Comparison of ENCODE assay signal across 1 cellular context in genomic region chr17:68733241-68734176, GRCh38.
TF ChIP-seq lines count a peak whose summit lies in the region.

No MANE protein-coding gene starts in this region.

TF ChIP-seq in HepG2, 621 proteins besides CTCF, POLR2A, EP300 and RAD21 (continued from another document and continues in another):
- TF ChIP-seq, protein P1, sequence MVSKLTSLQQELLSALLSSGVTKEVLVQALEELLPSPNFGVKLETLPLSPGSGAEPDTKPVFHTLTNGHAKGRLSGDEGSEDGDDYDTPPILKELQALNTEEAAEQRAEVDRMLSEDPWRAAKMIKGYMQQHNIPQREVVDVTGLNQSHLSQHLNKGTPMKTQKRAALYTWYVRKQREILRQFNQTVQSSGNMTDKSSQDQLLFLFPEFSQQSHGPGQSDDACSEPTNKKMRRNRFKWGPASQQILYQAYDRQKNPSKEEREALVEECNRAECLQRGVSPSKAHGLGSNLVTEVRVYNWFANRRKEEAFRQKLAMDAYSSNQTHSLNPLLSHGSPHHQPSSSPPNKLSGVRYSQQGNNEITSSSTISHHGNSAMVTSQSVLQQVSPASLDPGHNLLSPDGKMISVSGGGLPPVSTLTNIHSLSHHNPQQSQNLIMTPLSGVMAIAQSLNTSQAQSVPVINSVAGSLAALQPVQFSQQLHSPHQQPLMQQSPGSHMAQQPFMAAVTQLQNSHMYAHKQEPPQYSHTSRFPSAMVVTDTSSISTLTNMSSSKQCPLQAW (CRISPR knock-in tag; IDR thresholded peaks at IDR 0.05): 0 out of 2 replicates have a peak, but pooled peaks have one; percentile 46
- no peak for TF ChIP-seq NFYB (CRISPR knock-in tag; IDR thresholded peaks at IDR 0.05)
- TF ChIP-seq, protein P2, sequence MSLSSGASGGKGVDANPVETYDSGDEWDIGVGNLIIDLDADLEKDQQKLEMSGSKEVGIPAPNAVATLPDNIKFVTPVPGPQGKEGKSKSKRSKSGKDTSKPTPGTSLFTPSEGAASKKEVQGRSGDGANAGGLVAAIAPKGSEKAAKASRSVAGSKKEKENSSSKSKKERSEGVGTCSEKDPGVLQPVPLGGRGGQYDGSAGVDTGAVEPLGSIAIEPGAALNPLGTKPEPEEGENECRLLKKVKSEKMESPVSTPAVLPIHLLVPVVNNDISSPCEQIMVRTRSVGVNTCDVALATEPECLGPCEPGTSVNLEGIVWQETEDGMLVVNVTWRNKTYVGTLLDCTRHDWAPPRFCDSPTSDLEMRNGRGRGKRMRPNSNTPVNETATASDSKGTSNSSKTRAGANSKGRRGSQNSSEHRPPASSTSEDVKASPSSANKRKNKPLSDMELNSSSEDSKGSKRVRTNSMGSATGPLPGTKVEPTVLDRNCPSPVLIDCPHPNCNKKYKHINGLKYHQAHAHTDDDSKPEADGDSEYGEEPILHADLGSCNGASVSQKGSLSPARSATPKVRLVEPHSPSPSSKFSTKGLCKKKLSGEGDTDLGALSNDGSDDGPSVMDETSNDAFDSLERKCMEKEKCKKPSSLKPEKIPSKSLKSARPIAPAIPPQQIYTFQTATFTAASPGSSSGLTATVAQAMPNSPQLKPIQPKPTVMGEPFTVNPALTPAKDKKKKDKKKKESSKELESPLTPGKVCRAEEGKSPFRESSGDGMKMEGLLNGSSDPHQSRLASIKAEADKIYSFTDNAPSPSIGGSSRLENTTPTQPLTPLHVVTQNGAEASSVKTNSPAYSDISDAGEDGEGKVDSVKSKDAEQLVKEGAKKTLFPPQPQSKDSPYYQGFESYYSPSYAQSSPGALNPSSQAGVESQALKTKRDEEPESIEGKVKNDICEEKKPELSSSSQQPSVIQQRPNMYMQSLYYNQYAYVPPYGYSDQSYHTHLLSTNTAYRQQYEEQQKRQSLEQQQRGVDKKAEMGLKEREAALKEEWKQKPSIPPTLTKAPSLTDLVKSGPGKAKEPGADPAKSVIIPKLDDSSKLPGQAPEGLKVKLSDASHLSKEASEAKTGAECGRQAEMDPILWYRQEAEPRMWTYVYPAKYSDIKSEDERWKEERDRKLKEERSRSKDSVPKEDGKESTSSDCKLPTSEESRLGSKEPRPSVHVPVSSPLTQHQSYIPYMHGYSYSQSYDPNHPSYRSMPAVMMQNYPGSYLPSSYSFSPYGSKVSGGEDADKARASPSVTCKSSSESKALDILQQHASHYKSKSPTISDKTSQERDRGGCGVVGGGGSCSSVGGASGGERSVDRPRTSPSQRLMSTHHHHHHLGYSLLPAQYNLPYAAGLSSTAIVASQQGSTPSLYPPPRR (CRISPR knock-in tag; IDR thresholded peaks at IDR 0.05; ENCODE audit: borderline replicate concordance): 0 out of 2 replicates have a peak, but pooled peaks have one; percentile 63
- peak; percentile 22; the same call in 1 of the 2 replicates for TF ChIP-seq FOXO1 (CRISPR knock-in tag; IDR thresholded peaks at IDR 0.05)
- peak; percentile 50; the same call in 1 of the 2 replicates for TF ChIP-seq KAT8 (CRISPR knock-in tag; IDR thresholded peaks at IDR 0.05)
- peak; percentile 62; the same call in 1 of the 2 replicates for TF ChIP-seq ZNF878 (CRISPR knock-in tag; IDR thresholded peaks at IDR 0.05)
- TF ChIP-seq USF2 (IDR thresholded peaks at IDR 0.05; ENCODE audit: low read depth, low read length): no peak
- peak; percentile 83; the same call in 1 of the 2 replicates for TF ChIP-seq USF2 (CRISPR knock-in tag; IDR thresholded peaks at IDR 0.05; ENCODE audit: borderline replicate concordance)
- TF ChIP-seq RXRA (CRISPR knock-in tag; IDR thresholded peaks at IDR 0.05): peak; percentile 31; the same call in 1 of the 2 replicates
- TF ChIP-seq ZNF792 (CRISPR knock-in tag; IDR thresholded peaks at IDR 0.05): peak; percentile 66; the same call in 1 of the 2 replicates
- TF ChIP-seq ZNF430 (CRISPR knock-in tag; IDR thresholded peaks at IDR 0.05): peak; percentile 87; the same call in 1 of the 2 replicates
- peak; percentile 97 for TF ChIP-seq ZNF292 (CRISPR knock-in tag; IDR thresholded peaks at IDR 0.05; ENCODE audit: borderline replicate concordance, low read depth)
- TF ChIP-seq FOSL2 (CRISPR knock-in tag; IDR thresholded peaks at IDR 0.05): peak; percentile 24; the same call in 1 of the 2 replicates
- TF ChIP-seq ZNF614 (CRISPR knock-in tag; IDR thresholded peaks at IDR 0.05; ENCODE audit: borderline replicate concordance): 0 out of 2 replicates have a peak, but pooled peaks have one; percentile 20
- TF ChIP-seq ZMYM3 (CRISPR knock-in tag; IDR thresholded peaks at IDR 0.05): peak; percentile 28; the same call in 1 of the 2 replicates
- peak; percentile 77 for TF ChIP-seq SALL1 (CRISPR knock-in tag; IDR thresholded peaks at IDR 0.05)
- no peak for TF ChIP-seq RNF219 (CRISPR knock-in tag; IDR thresholded peaks at IDR 0.05)
- peak; percentile 20; the same call in 1 of the 2 replicates for TF ChIP-seq ZNF331 (CRISPR knock-in tag; IDR thresholded peaks at IDR 0.05)
- TF ChIP-seq ZNF337 (CRISPR knock-in tag; IDR thresholded peaks at IDR 0.05; ENCODE audit: borderline replicate concordance, low read depth): no peak
- no peak for TF ChIP-seq SOX13 (IDR thresholded peaks at IDR 0.05)
- TF ChIP-seq SOX13 (CRISPR knock-in tag; conservative IDR thresholded peaks at IDR 0.05 in 1 of 2, IDR thresholded peaks at IDR 0.05 in 1 of 2): peak in 1 of 2 experiments; percentile 53; a peak in 1 of 4 replicates
- no peak for TF ChIP-seq KLF12 (CRISPR knock-in tag; IDR thresholded peaks at IDR 0.05; ENCODE audit: borderline replicate concordance)
- peak; percentile 98 for TF ChIP-seq SRF (IDR thresholded peaks at IDR 0.05; ENCODE audit: low read depth, low read length)
- no peak for TF ChIP-seq ZNF670 (CRISPR knock-in tag; IDR thresholded peaks at IDR 0.05; ENCODE audit: borderline replicate concordance)
- TF ChIP-seq PTBP1 (IDR thresholded peaks at IDR 0.05; ENCODE audit: low read depth, low read length, poor library complexity, severe bottlenecking): no peak
- TF ChIP-seq, protein P3, sequence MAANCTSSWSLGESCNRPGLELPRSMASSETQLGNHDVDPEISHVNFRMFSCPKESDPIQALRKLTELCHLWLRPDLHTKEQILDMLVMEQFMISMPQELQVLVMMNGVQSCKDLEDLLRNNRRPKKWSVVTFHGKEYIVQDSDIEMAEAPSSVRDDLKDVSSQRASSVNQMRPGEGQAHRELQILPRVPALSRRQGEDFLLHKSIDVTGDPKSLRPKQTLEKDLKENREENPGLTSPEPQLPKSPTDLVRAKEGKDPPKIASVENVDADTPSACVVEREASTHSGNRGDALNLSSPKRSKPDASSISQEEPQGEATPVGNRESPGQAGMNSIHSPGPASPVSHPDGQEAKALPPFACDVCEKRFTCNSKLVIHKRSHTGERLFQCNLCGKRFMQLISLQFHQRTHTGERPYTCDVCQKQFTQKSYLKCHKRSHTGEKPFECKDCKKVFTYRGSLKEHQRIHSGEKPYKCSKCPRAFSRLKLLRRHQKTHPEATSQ (CRISPR knock-in tag; IDR thresholded peaks at IDR 0.05; ENCODE audit: borderline replicate concordance): peak; percentile 39; the same call in 1 of the 2 replicates
- TF ChIP-seq MAFK (conservative IDR thresholded peaks at IDR 0.05 in 1 of 2, IDR thresholded peaks at IDR 0.05 in 1 of 2; ENCODE audit: low read length in 2 of 2): peak; percentile 24 to 42; a peak in 1 of 4 replicates
- 0 out of 2 replicates have a peak, but pooled peaks have one; percentile 25 for TF ChIP-seq ZSCAN31 (CRISPR knock-in tag; IDR thresholded peaks at IDR 0.05; ENCODE audit: low read depth)
- TF ChIP-seq ZMYM4 (CRISPR knock-in tag; IDR thresholded peaks at IDR 0.05): peak; percentile 80
- TF ChIP-seq NCOA2 (CRISPR knock-in tag; IDR thresholded peaks at IDR 0.05): peak; percentile 40; the same call in 1 of the 2 replicates
- no peak for TF ChIP-seq HIC2 (CRISPR knock-in tag; IDR thresholded peaks at IDR 0.05; ENCODE audit: low read depth)
- 0 out of 2 replicates have a peak, but pooled peaks have one; percentile 19 for TF ChIP-seq GATAD1 (CRISPR knock-in tag; IDR thresholded peaks at IDR 0.05)
- TF ChIP-seq, protein P4, sequence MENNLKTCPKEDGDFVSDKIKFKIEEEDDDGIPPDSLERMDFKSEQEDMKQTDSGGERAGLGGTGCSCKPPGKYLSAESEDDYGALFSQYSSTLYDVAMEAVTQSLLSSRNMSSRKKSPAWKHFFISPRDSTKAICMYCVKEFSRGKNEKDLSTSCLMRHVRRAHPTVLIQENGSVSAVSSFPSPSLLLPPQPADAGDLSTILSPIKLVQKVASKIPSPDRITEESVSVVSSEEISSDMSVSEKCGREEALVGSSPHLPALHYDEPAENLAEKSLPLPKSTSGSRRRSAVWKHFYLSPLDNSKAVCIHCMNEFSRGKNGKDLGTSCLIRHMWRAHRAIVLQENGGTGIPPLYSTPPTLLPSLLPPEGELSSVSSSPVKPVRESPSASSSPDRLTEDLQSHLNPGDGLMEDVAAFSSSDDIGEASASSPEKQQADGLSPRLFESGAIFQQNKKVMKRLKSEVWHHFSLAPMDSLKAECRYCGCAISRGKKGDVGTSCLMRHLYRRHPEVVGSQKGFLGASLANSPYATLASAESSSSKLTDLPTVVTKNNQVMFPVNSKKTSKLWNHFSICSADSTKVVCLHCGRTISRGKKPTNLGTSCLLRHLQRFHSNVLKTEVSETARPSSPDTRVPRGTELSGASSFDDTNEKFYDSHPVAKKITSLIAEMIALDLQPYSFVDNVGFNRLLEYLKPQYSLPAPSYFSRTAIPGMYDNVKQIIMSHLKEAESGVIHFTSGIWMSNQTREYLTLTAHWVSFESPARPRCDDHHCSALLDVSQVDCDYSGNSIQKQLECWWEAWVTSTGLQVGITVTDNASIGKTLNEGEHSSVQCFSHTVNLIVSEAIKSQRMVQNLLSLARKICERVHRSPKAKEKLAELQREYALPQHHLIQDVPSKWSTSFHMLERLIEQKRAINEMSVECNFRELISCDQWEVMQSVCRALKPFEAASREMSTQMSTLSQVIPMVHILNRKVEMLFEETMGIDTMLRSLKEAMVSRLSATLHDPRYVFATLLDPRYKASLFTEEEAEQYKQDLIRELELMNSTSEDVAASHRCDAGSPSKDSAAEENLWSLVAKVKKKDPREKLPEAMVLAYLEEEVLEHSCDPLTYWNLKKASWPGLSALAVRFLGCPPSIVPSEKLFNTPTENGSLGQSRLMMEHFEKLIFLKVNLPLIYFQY (CRISPR knock-in tag; IDR thresholded peaks at IDR 0.05; ENCODE audit: borderline replicate concordance): 0 out of 2 replicates have a peak, but pooled peaks have one; percentile 43
- TF ChIP-seq PITX1 (CRISPR knock-in tag; IDR thresholded peaks at IDR 0.05): peak; percentile 78
- no peak for TF ChIP-seq ZNF160 (CRISPR knock-in tag; IDR thresholded peaks at IDR 0.05)
- TF ChIP-seq ZNF772 (CRISPR knock-in tag; IDR thresholded peaks at IDR 0.05): 0 out of 2 replicates have a peak, but pooled peaks have one; percentile 39
- peak; percentile 74 for TF ChIP-seq MED1 (CRISPR knock-in tag; IDR thresholded peaks at IDR 0.05)
- TF ChIP-seq DPF2 (CRISPR knock-in tag; IDR thresholded peaks at IDR 0.05; ENCODE audit: borderline replicate concordance, low read depth): peak; percentile 44; the same call in 1 of the 2 replicates
- peak; percentile 15; the same call in 1 of the 2 replicates for TF ChIP-seq ZNF12 (CRISPR knock-in tag; IDR thresholded peaks at IDR 0.05)
- no peak for TF ChIP-seq ZBTB21 (CRISPR knock-in tag; IDR thresholded peaks at IDR 0.05)
- TF ChIP-seq TEAD3 (CRISPR knock-in tag; optimal IDR thresholded peaks at IDR 0.05; ENCODE audit: borderline replicate concordance): peak; percentile 97
- no peak for TF ChIP-seq ZNF235 (CRISPR knock-in tag; IDR thresholded peaks at IDR 0.05; ENCODE audit: borderline replicate concordance)
- peak; percentile 96 for TF ChIP-seq MEF2D (CRISPR knock-in tag; IDR thresholded peaks at IDR 0.05)
- 0 out of 2 replicates have a peak, but pooled peaks have one; percentile 41 for TF ChIP-seq ZSCAN29 (CRISPR knock-in tag; conservative IDR thresholded peaks at IDR 0.05)
- peak; percentile 59; the same call in 1 of the 2 replicates for TF ChIP-seq RCOR2 (CRISPR knock-in tag; IDR thresholded peaks at IDR 0.05)
